Comparison of ENCODE assay signal across 37 cellular contexts in the genomic region with DNA sequence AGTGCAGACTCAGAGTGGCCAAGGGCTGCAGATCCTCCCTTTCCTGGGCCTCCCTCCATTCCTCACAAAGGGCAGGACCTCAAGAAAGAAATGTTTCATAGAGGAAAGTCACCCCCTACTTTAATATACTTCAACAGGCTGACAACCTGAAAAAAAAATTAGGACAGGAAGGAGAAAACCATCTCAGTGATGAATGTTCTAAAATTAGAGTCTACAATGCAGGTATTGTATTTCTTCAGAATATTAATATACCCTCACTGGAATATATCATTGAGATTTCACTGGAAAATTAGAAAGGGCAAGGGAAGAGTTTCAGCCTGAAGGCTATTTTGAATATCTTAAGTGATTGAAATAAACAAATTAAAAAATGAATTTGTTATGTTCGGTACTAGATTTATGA.
"Had no signal": no experiment of that assay in that cellular context is flagged by ENCODE, and none has a peak within 500 bp of the region (broad histone marks: within the 10 kb centered on the region; RNA-seq: fewer than 3 reads in every experiment).

No MANE protein-coding gene starts in this region.

- H3K4me3 Mint-ChIP-seq: activated B cell treated with CpG ODN at 0.5 μM for 24 hours; activated CD4-positive, alpha-beta memory T cell treated with anti-CD3 and anti-CD28 coated beads for 36 hours; activated CD4-positive, alpha-beta T cell treated with anti-CD3 and anti-CD28 coated beads, Interleukin-2, amount 10 ng/mL, durations not matched to agents 24 days and 14 days; activated CD8-positive, alpha-beta T cell treated with anti-CD3 and anti-CD28 coated beads for 36 hours; activated naive CD4-positive, alpha-beta T cell treated with anti-CD3 and anti-CD28 coated beads for 36 hours; activated naive CD8-positive, alpha-beta T cell treated with anti-CD3 and anti-CD28 coated beads for 36 hours; activated T-cell treated with anti-CD3 and anti-CD28 coated beads, Interleukin-2, amount 50 U/mL, for 4 hours; activated T-cell treated with anti-CD3 and anti-CD28 coated beads, Interleukin-2, amount 50 U/mL, for 72 hours; activated T-helper 1 cell treated with anti-CD3 and anti-CD28 coated beads, Interleukin-12 subunit alpha, Interleukin-12 subunit beta, Interleukin-2, Interleukin-4 antibody, amounts not matched to agents 30 ng/mL and 10 ng/mL and 1 ng/mL, durations not matched to agents 14 hours and 24 hours and 36 hours; activated T-helper 17 cell treated with anti-CD3 and anti-CD28 coated beads, Interleukin-2, amount 50 U/mL, for 72 hours; central memory CD8-positive, alpha-beta T cell; T-helper 1 cell treated with Interleukin-12 subunit alpha and Interleukin-12 subunit beta and Interleukin-4 antibody, amounts not matched to agents 30 μg/mL and 1 μg/mL, for 36 hours; T-helper 2 cell treated with Interferon-gamma antibody and Interleukin-4, amounts not matched to agents 5 μg/mL and 100 μg/mL, for 36 hours had no signal

- H3K27me3 ChIP-seq: adrenal gland, body of pancreas, brain microvascular endothelial cell, breast epithelium had no signal

- H3K36me3 Mint-ChIP-seq: activated CD4-positive, alpha-beta memory T cell treated with anti-CD3 and anti-CD28 coated beads for 36 hours; activated naive CD4-positive, alpha-beta T cell treated with anti-CD3 and anti-CD28 coated beads, Interleukin-2, amount 50 U/mL, for 72 hours; activated naive CD8-positive, alpha-beta T cell treated with anti-CD3 and anti-CD28 coated beads for 36 hours had no signal

- H3K4me3 ChIP-seq: adrenal gland, body of pancreas, breast epithelium had no signal

- H3K9me3 Mint-ChIP-seq: activated T-helper 1 cell treated with anti-CD3 and anti-CD28 coated beads, Interleukin-12 subunit alpha, Interleukin-12 subunit beta, Interleukin-2, Interleukin-4 antibody, amounts not matched to agents 30 ng/mL and 10 ng/mL and 1 ng/mL, durations not matched to agents 14 hours and 24 hours and 36 hours; central memory CD8-positive, alpha-beta T cell; T-helper 1 cell treated with Interleukin-12 subunit alpha and Interleukin-12 subunit beta and Interleukin-4 antibody, amounts not matched to agents 30 μg/mL and 1 μg/mL, for 36 hours; T-helper 2 cell treated with Interferon-gamma antibody and Interleukin-4, amounts not matched to agents 5 μg/mL and 100 μg/mL, for 36 hours had no signal

- H3K9me3 ChIP-seq: body of pancreas had no signal

- H3K4me1 ChIP-seq: body of pancreas, breast epithelium had no signal

- H3K27ac Mint-ChIP-seq: activated B cell treated with CpG ODN at 0.5 μM for 24 hours; activated CD4-positive, alpha-beta memory T cell treated with anti-CD3 and anti-CD28 coated beads for 36 hours; activated CD4-positive, alpha-beta T cell treated with anti-CD3 and anti-CD28 coated beads, Interleukin-2, amount 10 ng/mL, durations not matched to agents 24 days and 14 days; activated CD8-positive, alpha-beta T cell treated with anti-CD3 and anti-CD28 coated beads for 36 hours; activated naive CD4-positive, alpha-beta T cell treated with anti-CD3 and anti-CD28 coated beads for 36 hours; activated naive CD4-positive, alpha-beta T cell treated with anti-CD3 and anti-CD28 coated beads, Interleukin-2, amount 50 U/mL, for 72 hours; activated naive CD8-positive, alpha-beta T cell treated with anti-CD3 and anti-CD28 coated beads for 36 hours; activated T-cell treated with anti-CD3 and anti-CD28 coated beads, Interleukin-2, amount 50 U/mL, for 72 hours; activated T-helper 1 cell treated with anti-CD3 and anti-CD28 coated beads, Interleukin-12 subunit alpha, Interleukin-12 subunit beta, Interleukin-2, Interleukin-4 antibody, amounts not matched to agents 30 ng/mL and 10 ng/mL and 1 ng/mL, durations not matched to agents 14 hours and 24 hours and 36 hours; activated T-helper 17 cell treated with anti-CD3 and anti-CD28 coated beads, Interleukin-2, amount 50 U/mL, for 72 hours; T-helper 1 cell treated with Interleukin-12 subunit alpha and Interleukin-12 subunit beta and Interleukin-4 antibody, amounts not matched to agents 30 μg/mL and 1 μg/mL, for 36 hours; T-helper 2 cell treated with Interferon-gamma antibody and Interleukin-4, amounts not matched to agents 5 μg/mL and 100 μg/mL, for 36 hours had no signal

- H3K36me3 ChIP-seq: adrenal gland, brain microvascular endothelial cell, breast epithelium had no signal

- H3K4me1 Mint-ChIP-seq: activated B cell treated with CpG ODN at 0.5 μM for 24 hours; activated CD4-positive, alpha-beta T cell treated with anti-CD3 and anti-CD28 coated beads, Interleukin-2, amount 10 ng/mL, durations not matched to agents 24 days and 14 days; activated naive CD8-positive, alpha-beta T cell treated with anti-CD3 and anti-CD28 coated beads for 36 hours; activated T-helper 17 cell treated with anti-CD3 and anti-CD28 coated beads, Interleukin-2, amount 50 U/mL, for 72 hours; central memory CD8-positive, alpha-beta T cell had no signal

- H3K27ac ChIP-seq: adrenal gland, body of pancreas, brain microvascular endothelial cell, breast epithelium, VCaP had no signal

- ATAC-seq: activated CD8-positive, alpha-beta T cell treated with anti-CD3 and anti-CD28 coated beads for 36 hours; activated naive CD4-positive, alpha-beta T cell treated with anti-CD3 and anti-CD28 coated beads, Interleukin-2, amount 50 U/mL, for 72 hours; activated T-cell treated with anti-CD3 and anti-CD28 coated beads, Interleukin-2, amount 50 U/mL, for 4 hours; activated T-cell treated with anti-CD3 and anti-CD28 coated beads, Interleukin-2, amount 50 U/mL, for 72 hours; activated T-helper 17 cell treated with anti-CD3 and anti-CD28 coated beads, Interleukin-2, amount 50 U/mL, for 72 hours; body of pancreas had no signal

- DNase-seq: activated B cell treated with CpG ODN at 0.5 μM for 24 hours; activated CD4-positive, alpha-beta memory T cell treated with anti-CD3 and anti-CD28 coated beads for 36 hours; activated CD4-positive, alpha-beta T cell treated with anti-CD3 and anti-CD28 coated beads for 4 hours; activated CD4-positive, alpha-beta T cell treated with anti-CD3 and anti-CD28 coated beads, Interleukin-2, amount 50 U/mL, for 1 hour; activated CD4-positive, alpha-beta T cell treated with anti-CD3 and anti-CD28 coated beads, Interleukin-2, amount 50 U/mL, for 4 hours; activated CD4-positive, CD25-positive, alpha-beta regulatory T cell treated with anti-CD3 and anti-CD28 coated beads, Interleukin-2, amount 50 U/mL, for 72 hours; activated CD8-positive, alpha-beta memory T cell treated with anti-CD3 and anti-CD28 coated beads, Interleukin-2, amount 50 U/mL, for 4 hours; activated CD8-positive, alpha-beta T cell treated with anti-CD3 and anti-CD28 coated beads for 36 hours; activated effector memory CD4-positive, alpha-beta T cell treated with anti-CD3 and anti-CD28 coated beads, Interleukin-2, amount 50 U/mL, for 16 hours; activated gamma-delta T cell treated with Interleukin-2 at 50 U/mL for 16 hours; activated naive CD4-positive, alpha-beta T cell; activated naive CD4-positive, alpha-beta T cell treated with anti-CD3 and anti-CD28 coated beads for 36 hours; activated naive CD4-positive, alpha-beta T cell treated with anti-CD3 and anti-CD28 coated beads, Interleukin-2, amount 50 U/mL, for 16 hours; activated naive CD8-positive, alpha-beta T cell treated with anti-CD3 and anti-CD28 coated beads for 36 hours; activated T-cell treated with anti-CD3 and anti-CD28 coated beads for 4 hours; activated T-cell treated with anti-CD3 and anti-CD28 coated beads, Interleukin-2, amount 50 U/mL, for 1 hour; activated T-cell treated with anti-CD3 and anti-CD28 coated beads, Interleukin-2, amount 50 U/mL, for 4 hours; activated T-cell treated with anti-CD3 and anti-CD28 coated beads, Interleukin-2, amount 50 U/mL, for 72 hours; adrenal gland; amniotic stem cell; aorta; body of pancreas; brain microvascular endothelial cell; caudate nucleus; cerebellar nuclear complex; T-helper 1 cell; T-helper 2 cell; T-helper 9 cell had no signal
